ENCODE assay signal across 1 cellular context in genomic region chr2:31237348-31238017, GRCh38.
TF ChIP-seq lines count a peak whose summit lies in the region.

No MANE protein-coding gene starts in this region.

TF ChIP-seq in SK-N-SH, 30 proteins besides CTCF, POLR2A, EP300 and RAD21 (continued from another document):
- TF ChIP-seq MAX (IDR thresholded peaks at IDR 0.05; ENCODE audit: low read depth): no peak
- no peak for TF ChIP-seq REST (IDR thresholded peaks at IDR 0.05; ENCODE audit: low read depth, low read length)
